ENCODE assay signal across 9 cellular contexts in genomic region chr2:181955010-181955409, GRCh38. TPM values are rescaled to one million over a fixed set of nuclear protein-coding genes. Genes with fewer than 3 reads are reported as not detected.
DNase-seq lines count a peak whose midpoint lies in the region; ATAC-seq and TF ChIP-seq lines count a peak whose summit lies in the region.
"Had no signal": no experiment of that assay in that cellular context is flagged by ENCODE, and none has a peak within 500 bp of the region (broad histone marks: within the 10 kb centered on the region; RNA-seq: fewer than 3 reads in every experiment).

No MANE protein-coding gene starts in this region.

- no peak for TF ChIP-seq CTCF in MM.1S (IDR thresholded peaks at IDR 0.05; ENCODE audit: low read length)
- no peak for TF ChIP-seq CTCF in choroid plexus epithelial cell (conservative IDR thresholded peaks at IDR 0.05; ENCODE audit: low read depth, low read length)
- TF ChIP-seq CTCF in neural progenitor cell (IDR thresholded peaks at IDR 0.05) = no peak
- no peak for TF ChIP-seq CTCF in natural killer cell (IDR thresholded peaks at IDR 0.05)

- H3K4me3 Mint-ChIP-seq in neural progenitor cell (no peak overlapping the region), natural killer cell (no peak overlapping the region)

- intact Hi-C loops in natural killer cell (cut with micrococcal nuclease) = loop anchor here (10.0 kb wide), 1 partner anchor 1730 kb away; no protein-coding TSS in a partner anchor

- H3K79me2 ChIP-seq in MM.1S (ENCODE audit: low read length) (no peaks in the 10 kb centered on the region), neural progenitor cell (ENCODE audit: low read depth) (no peaks in the 10 kb centered on the region)

- no peaks in the 10 kb centered on the region for H3K36me3 Mint-ChIP-seq in neural progenitor cell
- no peaks in the 10 kb centered on the region for H3K36me3 Mint-ChIP-seq in natural killer cell

- H3K9me3 Mint-ChIP-seq in neural progenitor cell = no peaks in the 10 kb centered on the region
- H3K9me3 Mint-ChIP-seq in natural killer cell = no peaks in the 10 kb centered on the region

- H2AFZ ChIP-seq in MM.1S (ENCODE audit: low read length) (no peak overlapping the region), neural progenitor cell (replicated peaks) (peak overlapping the region; percentile 75)

- DNase-seq in Daoy (ENCODE audit: low read depth) = peak; percentile 39
- DNase-seq in MM.1S = no peak
- peak; percentile 84 for DNase-seq in choroid plexus epithelial cell (ENCODE audit: low read depth)
- no peak for DNase-seq in neural progenitor cell (ENCODE audit: low spot score)
- DNase-seq in natural killer cell = no peak
- no peak for DNase-seq in medulla oblongata (ENCODE audit: extremely low spot score)
- no peak for DNase-seq in NOMO-1 treated with dmso at 0.1 percent for 144 hours (lab: John Stamatoyannopoulos, UW; ENCODE audit: unreplicated experiment)
- no peak for DNase-seq in NCI-H146 (lab: John Stamatoyannopoulos, UW)

- H3F3A ChIP-seq in MM.1S (ENCODE audit: insufficient read depth, low read length) (no peaks in the 10 kb centered on the region), neural progenitor cell (ENCODE audit: low read depth) (no peaks in the 10 kb centered on the region)

- H3K27ac ChIP-seq in MM.1S (ENCODE audit: low read length) = no peak overlapping the region
- H3K27ac ChIP-seq in neural progenitor cell = no peak overlapping the region
- H3K27ac ChIP-seq: adrenal gland had no signal

- ATAC-seq in natural killer cell = no peak

- H3K4me1 ChIP-seq in MM.1S (ENCODE audit: low read length) = peaks cover 6% of the 10 kb centered on the region; the same call in 1 of the 2 replicates
- peaks cover 4% of the 10 kb centered on the region for H3K4me1 ChIP-seq in neural progenitor cell
- H3K4me1 ChIP-seq: adrenal gland had no signal

- H3K27me3 ChIP-seq in MM.1S (replicated peaks; ENCODE audit: insufficient read depth, low read length) (no peaks in the 10 kb centered on the region), neural progenitor cell (no peaks in the 10 kb centered on the region)
- H3K27me3 ChIP-seq: adrenal gland had no signal

- H3K4me3 ChIP-seq in MM.1S (ENCODE audit: low read length) = no peak overlapping the region
- no peak overlapping the region for H3K4me3 ChIP-seq in choroid plexus epithelial cell (ENCODE audit: low read depth, low read length)
- no peak overlapping the region for H3K4me3 ChIP-seq in neural progenitor cell

- H3K27me3 Mint-ChIP-seq in neural progenitor cell (ENCODE audit: insufficient read depth, low read depth) = no peaks in the 10 kb centered on the region
- H3K27me3 Mint-ChIP-seq in natural killer cell (ENCODE audit: low read depth in 2 of 2) = peaks cover 2 to 11% of the 10 kb centered on the region in 2 donors

- H3K9me2 ChIP-seq in MM.1S (replicated peaks; ENCODE audit: insufficient read depth, low read length) = no peaks in the 10 kb centered on the region

- H3K36me3 ChIP-seq in MM.1S (replicated peaks; ENCODE audit: insufficient read depth, low read length) = no peaks in the 10 kb centered on the region
- H3K36me3 ChIP-seq in neural progenitor cell = no peaks in the 10 kb centered on the region
- H3K36me3 ChIP-seq: adrenal gland had no signal

- H4K20me1 ChIP-seq in MM.1S (ENCODE audit: insufficient read depth, low read length) (no peaks in the 10 kb centered on the region), neural progenitor cell (ENCODE audit: low read depth) (no peaks in the 10 kb centered on the region)

- H3K9ac ChIP-seq in MM.1S (ENCODE audit: low read length) (no peak overlapping the region), neural progenitor cell (no peak overlapping the region)

- peaks cover 6% of the 10 kb centered on the region for H3K4me1 Mint-ChIP-seq in neural progenitor cell
- peaks cover 9 to 15% of the 10 kb centered on the region in 2 donors for H3K4me1 Mint-ChIP-seq in natural killer cell

- H3K9me3 ChIP-seq in MM.1S (replicated peaks; ENCODE audit: insufficient read depth, low read length) (no peaks in the 10 kb centered on the region), neural progenitor cell (ENCODE audit: low read depth) (no peaks in the 10 kb centered on the region)
- H3K9me3 ChIP-seq: adrenal gland had no signal

- H3K4me2 ChIP-seq in MM.1S (ENCODE audit: low read depth, low read length) = peak overlapping the region; percentile 46; the same call in 1 of the 2 replicates
- H3K4me2 ChIP-seq in neural progenitor cell = no peak overlapping the region

- H3K27ac Mint-ChIP-seq in neural progenitor cell = no peak overlapping the region
- H3K27ac Mint-ChIP-seq in natural killer cell = no peak overlapping the region

RNA-seq across cellular contexts. Expression of gene PPP1R1C, which starts 30.6 kb away (rescaled TPM):
- 1.7 and 1.9 TPM in 2 replicates for total RNA-seq in Daoy (2014; rRNA removed; shearing (Covaris generic))
- total RNA-seq in neural progenitor cell (ENCODE audit: low replicate concordance) = 5.5 and 9.3 TPM in 2 replicates
- total RNA-seq in natural killer cell = not detected

Comparison
In these comparisons a context has a peak if more than half of its experiments do, and no peak if none do; other contexts are left out.
1. DNase-seq: peak in Daoy (single experiment) and choroid plexus epithelial cell (single experiment); none in MM.1S (single experiment), neural progenitor cell (single experiment), natural killer cell (single experiment), medulla oblongata (single experiment), NOMO-1 treated with dmso at 0.1 percent for 144 hours (single experiment) and NCI-H146 (single experiment).